In genomic region chr20:38033330-38034107, GRCh38 we compare ENCODE assay signal across 8 cellular contexts. TPM values are rescaled to one million over a fixed set of nuclear protein-coding genes. Genes with fewer than 3 reads are reported as not detected.
DNase-seq lines count a peak whose midpoint lies in the region; ATAC-seq and TF ChIP-seq lines count a peak whose summit lies in the region.

TSS of gene RPRD1B (plus strand) at chr20:38033746. CDS start at chr20:38033948, 202 bp downstream.
TSS of gene TTI1 (minus strand) at chr20:38033456. CDS start at chr20:38013816, 19,640 bp downstream.

- H3K4me1 ChIP-seq in Panc1 (ENCODE audit: control insufficient read depth, insufficient read depth, low read length), result peaks cover 28% of the 10 kb centered on the region
- H3K4me1 ChIP-seq in mucosa of rectum (ENCODE audit: control insufficient read depth in 2 of 2, insufficient read depth in 2 of 2, low read length in 2 of 2), result peaks cover 23 to 26% of the 10 kb centered on the region in 2 donors

- ATAC-seq in GM21576 (IDR thresholded peaks at IDR 0.05; ENCODE audit: unreplicated experiment) (peak; percentile 77), Panc1 (peak; percentile 96)
- ATAC-seq in activated T-cell treated with anti-CD3 and anti-CD28 coated beads, Interleukin-2, amount 50 U/mL, for 4 hours, result peak; percentile 82 to 86

- H3K27me3 Mint-ChIP-seq in activated T-cell treated with anti-CD3 and anti-CD28 coated beads, Interleukin-2, amount 50 U/mL, for 4 hours (ENCODE audit: low read depth), result no peaks in the 10 kb centered on the region

- DNase-seq in DMS153 (lab: John Stamatoyannopoulos, UW) (peak; percentile 83), KBM-7 (peak; percentile 95), Panc1 (ENCODE audit: low read depth, low spot score) (peak; percentile 69), erythroblast (lab: John Stamatoyannopoulos, UW) (peak; percentile 94 to 95)
- peak; percentile 84 for DNase-seq in activated T-cell treated with anti-CD3 and anti-CD28 coated beads, Interleukin-2, amount 50 U/mL, for 4 hours
- DNase-seq in stimulated activated CD8-positive, alpha-beta memory T cell treated with anti-CD3 and anti-CD28 coated beads, Interleukin-4, amount 100 ng/mL, for 4 hours (ENCODE audit: low read depth in 2 of 2, low spot score in 1 of 2), result peak; percentile 78 to 84

- H3K27ac ChIP-seq in Panc1 (ENCODE audit: low read length) (peak within 1 kb of the TSS; percentile 93), mucosa of rectum (ENCODE audit: low read depth in 2 of 2, low read length in 2 of 2) (peak within 1 kb of the TSS; percentile 91 to 94)

- H3K4me3 Mint-ChIP-seq in activated T-cell treated with anti-CD3 and anti-CD28 coated beads, Interleukin-2, amount 50 U/mL, for 4 hours, result peak within 1 kb of the TSS; percentile 96

- H3K36me3 ChIP-seq in Panc1 (ENCODE audit: control insufficient read depth, insufficient read depth, low read length) (peaks cover 8% of the 10 kb centered on the region), mucosa of rectum (ENCODE audit: control insufficient read depth in 2 of 2, insufficient read depth in 2 of 2, low read length in 2 of 2) (no peaks in the 10 kb centered on the region)

- peaks cover 7% of the 10 kb centered on the region for H3K36me3 Mint-ChIP-seq in activated T-cell treated with anti-CD3 and anti-CD28 coated beads, Interleukin-2, amount 50 U/mL, for 4 hours (ENCODE audit: insufficient read depth)

- intact Hi-C loops in Panc1 (cut with micrococcal nuclease; ENCODE audit: unreplicated experiment), result no loop called here

- H3K9me3 ChIP-seq in Panc1 (ENCODE audit: control insufficient read depth, insufficient read depth, low read depth, low read length) (no peaks in the 10 kb centered on the region), mucosa of rectum (ENCODE audit: control insufficient read depth in 2 of 2, low read length in 2 of 2) (no peaks in the 10 kb centered on the region)

- peaks cover 4% of the 10 kb centered on the region for H3K9me3 Mint-ChIP-seq in activated T-cell treated with anti-CD3 and anti-CD28 coated beads, Interleukin-2, amount 50 U/mL, for 4 hours

- H3K4me3 ChIP-seq in Panc1 (ENCODE audit: low read depth in 2 of 2, low read length in 2 of 2), result peak within 1 kb of the TSS; percentile 94
- peak within 1 kb of the TSS; percentile 90 to 95 for H3K4me3 ChIP-seq in mucosa of rectum (ENCODE audit: low read length in 2 of 2)

- in situ Hi-C loops in KBM-7 (cut with MboI; ENCODE audit: low pct_unique_long_range_greater_than_20kb, low sequenced_read_pairs), result no loop called here
- in situ Hi-C loops in Panc1 (cut with HindIII; ENCODE audit: low pct_unique_long_range_greater_than_20kb, low sequenced_read_pairs), result no loop called here

- peak within 1 kb of the TSS; percentile 73 to 98 for H3K9ac ChIP-seq in mucosa of rectum (ENCODE audit: low read depth in 1 of 2, low read length in 2 of 2)

- peaks cover 71% of the 10 kb centered on the region for H3K4me1 Mint-ChIP-seq in activated T-cell treated with anti-CD3 and anti-CD28 coated beads, Interleukin-2, amount 50 U/mL, for 4 hours (ENCODE audit: low read depth)

- H3K27me3 ChIP-seq in Panc1 (ENCODE audit: control insufficient read depth, insufficient read depth, low read length) (no peaks in the 10 kb centered on the region), mucosa of rectum (ENCODE audit: control insufficient read depth in 2 of 2, insufficient read depth in 2 of 2, low read length in 2 of 2) (no peaks in the 10 kb centered on the region)

- TF ChIP-seq CTCF in Panc1 (IDR thresholded peaks at IDR 0.05), result no peak

- CTCF ChIA-PET in Panc1 (lab: Charles Lee), result no interaction called here

- BruUV-seq in Panc1 (replicated peaks; lab: Mats Ljungman, UMichigan), result no TSS peak

- TF ChIP-seq POLR2A in erythroblast (IDR thresholded peaks at IDR 0.05; ENCODE audit: low read length), result peak; percentile 85

- POLR2A ChIA-PET in Panc1 (lab: Charles Lee), result interaction anchor here (0.7 to 1.3 kb wide), 2 partner anchors 10 to 19 kb away, joined by 4 to 5 read pairs; no protein-coding TSS in a partner anchor

RNA-seq across cellular contexts. Expression of gene RPRD1B, which starts in this region (rescaled TPM):
- total RNA-seq in Panc1 (2021; ENCODE audit: unreplicated experiment), result 33.6 TPM
- 21.5 TPM for polyA plus RNA-seq in Panc1 (2012; ENCODE audit: insufficient read length)
- 10 to 100 TPM; 38.6 to 40.4 (median 39.6) TPM for total RNA-seq in activated T-cell treated with anti-CD3 and anti-CD28 coated beads, Interleukin-2, amount 50 U/mL, for 4 hours

RNA-seq across cellular contexts. Expression of gene TTI1, which starts in this region (rescaled TPM):
- 26.6 TPM for total RNA-seq in Panc1 (2021; ENCODE audit: unreplicated experiment)
- 12.9 TPM for polyA plus RNA-seq in Panc1 (2012; ENCODE audit: insufficient read length)
- total RNA-seq in activated T-cell treated with anti-CD3 and anti-CD28 coated beads, Interleukin-2, amount 50 U/mL, for 4 hours, result 10 to 100 TPM; 31.3 to 35.5 (median 35.0) TPM

Comparison
In these comparisons a context has a peak if more than half of its experiments do, and no peak if none do; other contexts are left out.
1. Peak in every context shown above with its lines: DNase-seq, ATAC-seq, H3K4me3 ChIP-seq and H3K27ac ChIP-seq.